Comparison of ENCODE assay signal across 38 cellular contexts in the genomic region with DNA sequence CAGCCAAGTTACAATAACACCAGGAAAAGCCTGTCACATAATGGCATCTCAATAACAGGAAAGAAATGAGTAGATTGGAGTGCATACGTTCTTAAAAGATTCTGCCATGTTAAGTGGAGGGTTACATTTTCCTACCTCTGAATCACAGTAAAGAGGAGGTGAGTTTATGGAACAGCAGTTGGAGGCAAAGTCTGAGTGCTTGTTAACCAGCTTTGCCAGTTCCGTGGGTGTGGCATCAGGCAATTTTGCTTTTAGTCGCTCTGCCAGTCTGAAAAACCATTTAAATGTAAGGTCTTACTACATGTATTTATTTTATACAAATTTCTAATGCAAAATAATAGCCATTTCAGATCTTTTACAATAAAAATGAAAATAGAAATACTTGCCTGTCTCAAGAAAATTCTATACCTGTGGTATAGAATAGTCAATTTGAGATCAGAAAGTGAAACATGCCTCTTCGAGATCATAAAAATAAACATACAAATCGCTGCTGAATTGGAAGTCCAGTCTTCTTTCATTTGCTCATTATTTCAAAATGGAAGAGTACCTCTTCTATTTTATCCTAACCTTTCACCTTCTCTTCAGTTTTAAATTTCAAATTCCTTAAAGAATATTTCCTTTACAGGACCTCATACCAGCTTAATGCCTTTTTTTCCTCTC. TPM values are rescaled to one million over a fixed set of nuclear protein-coding genes. Genes with fewer than 3 reads are reported as not detected.
DNase-seq lines count a peak whose midpoint lies in the region; FAIRE-seq and TF ChIP-seq lines count a peak whose summit lies in the region.
"Had no signal": no experiment of that assay in that cellular context is flagged by ENCODE, and none has a peak within 500 bp of the region (broad histone marks: within the 10 kb centered on the region; RNA-seq: fewer than 3 reads in every experiment).

No MANE protein-coding gene starts in this region.

- no peak for TF ChIP-seq CTCF in bronchial epithelial cell (IDR thresholded peaks at IDR 0.05; ENCODE audit: insufficient read depth, low read length, severe bottlenecking)
- no peak for TF ChIP-seq CTCF in testis (IDR thresholded peaks at IDR 0.05)

- H3K27me3 ChIP-seq in MG63 (no peaks in the 10 kb centered on the region), bronchial epithelial cell (ENCODE audit: control insufficient read depth, insufficient read depth, low read length) (no peaks in the 10 kb centered on the region), mucosa of rectum (ENCODE audit: control insufficient read depth in 2 of 2, insufficient read depth in 2 of 2, low read length in 2 of 2) (no peaks in the 10 kb centered on the region), testis (no peaks in the 10 kb centered on the region)
- no peaks in the 10 kb centered on the region for H3K27me3 ChIP-seq in effector memory CD4-positive, alpha-beta T cell (replicated peaks; ENCODE audit: control insufficient read depth, insufficient read depth, low read length, poor library complexity, severe bottlenecking)
- H3K27me3 ChIP-seq: ascending aorta, cardiac muscle cell, neutrophil had no signal

- H3K27ac ChIP-seq in mucosa of rectum (ENCODE audit: low read depth in 2 of 2, low read length in 2 of 2): peak overlapping the region in 1 of 2 donors; percentile 13
- H3K27ac ChIP-seq in effector memory CD4-positive, alpha-beta T cell (ENCODE audit: insufficient read depth, low read length, poor library complexity, severe bottlenecking): no peak overlapping the region
- H3K27ac ChIP-seq in testis: no peak overlapping the region
- H3K27ac ChIP-seq: 22Rv1, ascending aorta, C4-2B, cardiac muscle cell, neutrophil, PC-9, thoracic aorta had no signal

- no peak for FAIRE-seq in bronchial epithelial cell (lab: Jason Lieb, UNC)
- FAIRE-seq: H54, keratinocyte, urothelium cell line had no signal

- 74 to 83% methylated on average over 5 of the region's 5 CpGs for WGBS in testis, 2 donors

- DNase-seq in NCI-H1417 (lab: John Stamatoyannopoulos, UW): peak in 2 of 3 experiments; percentile 0 to 9
- DNase-seq in NCI-H1417 treated with DMSO at 0.1 percent for 48 hours (lab: John Stamatoyannopoulos, UW): no peak
- no peak for DNase-seq in MG63
- DNase-seq in bronchial epithelial cell (ENCODE audit: low read depth): peak; percentile 1
- DNase-seq in hippocampal formation (lab: John Stamatoyannopoulos, UW): no peak
- no peak for DNase-seq in effector memory CD4-positive, alpha-beta T cell
- DNase-seq in testis: no peak
- DNase-seq: activated CD4-positive, alpha-beta T cell treated with anti-CD3 and anti-CD28 coated beads for 48 hours; activated effector memory CD4-positive, alpha-beta T cell treated with anti-CD3 and anti-CD28 coated beads, Interleukin-2, amount 50 U/mL, for 16 hours; activated naive CD8-positive, alpha-beta T cell treated with anti-CD3 and anti-CD28 coated beads for 36 hours; DMS79; effector CD8-positive, alpha-beta T cell; Karpas-422; naive thymus-derived CD4-positive, alpha-beta T cell; NCI-H1930; NCI-H524; NK-92 treated with Interleukin-12 subunit alpha and Interleukin-12 subunit beta, amount 100 ng/mL, for 24 hours; PC-9; posterior cingulate gyrus; right cardiac atrium; Right ventricle myocardium superior; stimulated activated CD4-positive, alpha-beta T cell treated with anti-CD3 and anti-CD28 coated beads, Interleukin-1b, Interleukin-23, amount 100 ng/mL, for 48 hours; SW 1271; T-helper 9 cell had no signal

- no peak for TF ChIP-seq POLR2A in testis (IDR thresholded peaks at IDR 0.05)

- H3K9me3 ChIP-seq in MG63 (no peaks in the 10 kb centered on the region), mucosa of rectum (ENCODE audit: control insufficient read depth in 2 of 2, low read length in 2 of 2) (no peaks in the 10 kb centered on the region), testis (no peaks in the 10 kb centered on the region)
- no peaks in the 10 kb centered on the region for H3K9me3 ChIP-seq in effector memory CD4-positive, alpha-beta T cell (ENCODE audit: control insufficient read depth, low read length)
- H3K9me3 ChIP-seq: ascending aorta, neutrophil, thoracic aorta had no signal

- no peak overlapping the region for H3K9ac ChIP-seq in mucosa of rectum (ENCODE audit: low read depth in 1 of 2, low read length in 2 of 2)

- no peaks in the 10 kb centered on the region for H3K36me3 ChIP-seq in MG63
- H3K36me3 ChIP-seq in bronchial epithelial cell (ENCODE audit: control insufficient read depth, insufficient read depth, low read length): no peaks in the 10 kb centered on the region
- no peaks in the 10 kb centered on the region for H3K36me3 ChIP-seq in mucosa of rectum (ENCODE audit: control insufficient read depth in 2 of 2, insufficient read depth in 2 of 2, low read length in 2 of 2)
- no peaks in the 10 kb centered on the region for H3K36me3 ChIP-seq in effector memory CD4-positive, alpha-beta T cell (ENCODE audit: control insufficient read depth, insufficient read depth, low read length)
- no peaks in the 10 kb centered on the region for H3K36me3 ChIP-seq in testis (ENCODE audit: low read depth, missing control alignments)
- H3K36me3 ChIP-seq: ascending aorta, cardiac muscle cell, neutrophil, thoracic aorta had no signal

- H3K4me3 ChIP-seq in MG63: peak overlapping the region; percentile 21; the same call in 1 of the 2 replicates
- no peak overlapping the region for H3K4me3 ChIP-seq in bronchial epithelial cell (ENCODE audit: low read depth, low read length)
- H3K4me3 ChIP-seq in mucosa of rectum (ENCODE audit: low read length in 2 of 2): peak overlapping the region; percentile 39 to 62
- H3K4me3 ChIP-seq in effector memory CD4-positive, alpha-beta T cell (ENCODE audit: insufficient read depth, low read depth, low read length, poor library complexity, severe bottlenecking): no peak overlapping the region
- no peak overlapping the region for H3K4me3 ChIP-seq in testis
- H3K4me3 ChIP-seq: ascending aorta, cardiac muscle cell, PC-9, thoracic aorta had no signal

- H3K4me1 ChIP-seq in mucosa of rectum (ENCODE audit: control insufficient read depth in 2 of 2, insufficient read depth in 2 of 2, low read length in 2 of 2) (no peaks in the 10 kb centered on the region), testis (no peaks in the 10 kb centered on the region)
- no peaks in the 10 kb centered on the region for H3K4me1 ChIP-seq in effector memory CD4-positive, alpha-beta T cell (ENCODE audit: control insufficient read depth, insufficient read depth, low read length, poor library complexity, severe bottlenecking)
- H3K4me1 ChIP-seq: ascending aorta had no signal

- intact Hi-C loops in testis (cut with DNase I; ENCODE audit: low total_unique reads): no loop called here

RNA-seq across cellular contexts. Expression of a gene that starts 31.4 kb away (rescaled TPM):
- total RNA-seq in MG63 (2014; rRNA removed; shearing (Covaris generic); ENCODE audit: low replicate concordance): not detected in 2 replicates
- total RNA-seq in bronchial epithelial cell (not detected in 2 replicates), testis (not detected)
- 0.47 TPM for polyA plus RNA-seq in testis (ENCODE audit: insufficient read depth, low read depth, low replicate concordance)
- total RNA-seq: activated CD8-positive, alpha-beta memory T cell treated with anti-CD3 and anti-CD28 coated beads for 36 hours; activated naive CD8-positive, alpha-beta T cell treated with anti-CD3 and anti-CD28 coated beads for 36 hours; epithelial cell of proximal tubule; glomerular endothelial cell; mesothelial cell of epicardium; naive thymus-derived CD4-positive, alpha-beta T cell; PC-9; thoracic aorta had no signal
- polyA plus RNA-seq: keratinocyte; naive thymus-derived CD4-positive, alpha-beta T cell had no signal

Comparison
In these comparisons a context has a peak if more than half of its experiments do, and no peak if none do; other contexts are left out.
1. DNase-seq: peak in NCI-H1417 (2 of 3) and bronchial epithelial cell (single experiment); none in NCI-H1417 treated with DMSO at 0.1 percent for 48 hours (single experiment), MG63 (single experiment), hippocampal formation (0 of 2), effector memory CD4-positive, alpha-beta T cell (0 of 3) and testis (single experiment).
2. H3K4me3 ChIP-seq: peak in MG63 (single experiment) and mucosa of rectum (2 of 2); none in bronchial epithelial cell (single experiment), effector memory CD4-positive, alpha-beta T cell (single experiment) and testis (0 of 2).